Comparison of ENCODE assay signal across 20 cellular contexts in the genomic region with DNA sequence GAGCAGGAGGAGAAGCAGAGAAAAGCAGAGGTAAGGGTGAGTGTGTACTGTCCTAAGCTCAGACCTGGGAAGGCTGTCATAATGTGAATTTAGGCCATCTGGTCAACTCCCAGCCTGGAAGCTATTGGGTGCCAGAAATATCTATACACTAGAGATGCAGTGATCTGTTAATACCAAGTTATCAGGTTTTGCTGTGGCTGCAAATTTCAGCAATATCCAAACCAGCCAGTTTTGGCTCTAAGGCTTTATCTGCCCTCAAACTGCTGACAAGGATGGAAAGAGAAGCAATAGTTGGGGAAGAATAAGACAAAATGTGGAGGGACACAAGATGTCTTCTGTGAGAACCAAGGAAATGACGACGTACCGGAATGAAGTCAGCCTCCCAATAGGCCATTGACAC.
DNase-seq lines count a peak whose midpoint lies in the region; ATAC-seq, FAIRE-seq and TF ChIP-seq lines count a peak whose summit lies in the region.
"Had no signal": no experiment of that assay in that cellular context is flagged by ENCODE, and none has a peak within 500 bp of the region (broad histone marks: within the 10 kb centered on the region; RNA-seq: fewer than 3 reads in every experiment).

No MANE protein-coding gene starts in this region.

- H3K27me3 ChIP-seq in endodermal cell (ENCODE audit: control insufficient read depth, insufficient read depth, low read length, poor library complexity, severe bottlenecking): no peaks in the 10 kb centered on the region
- no peaks in the 10 kb centered on the region for H3K27me3 ChIP-seq in trophoblast cell (ENCODE audit: insufficient read depth, low read length)
- H3K27me3 ChIP-seq: BE2C had no signal

- H3K79me2 ChIP-seq in trophoblast cell (ENCODE audit: control insufficient read depth, insufficient read depth, low read length, poor library complexity): no peaks in the 10 kb centered on the region

- no peak overlapping the region for H3K4me3 ChIP-seq in A549
- peak overlapping the region; percentile 73 for H3K4me3 ChIP-seq in endodermal cell (ENCODE audit: low read length)
- no peak overlapping the region for H3K4me3 ChIP-seq in trophoblast cell (ENCODE audit: low read depth, low read length)
- H3K4me3 ChIP-seq: GM12878, GM23338 had no signal

- H3K18ac ChIP-seq in trophoblast cell (ENCODE audit: low read length): no peak overlapping the region

- no peak for ATAC-seq in A549
- no peak for ATAC-seq in natural killer cell
- ATAC-seq: GM12878, GM23338 had no signal

- no peak overlapping the region for H3K27ac ChIP-seq in A549
- H3K27ac ChIP-seq in endodermal cell (ENCODE audit: low read depth, low read length): no peak overlapping the region
- no peak overlapping the region for H3K27ac ChIP-seq in trophoblast cell (ENCODE audit: low read depth, low read length)

- CTCF ChIA-PET in A549 (lab: Yijun Ruan, JAX): interaction anchor here (0.5 to 4.3 kb wide), 8 partner anchors 9 to 98 kb away, joined by 3 to 26 read pairs (median 5); no protein-coding TSS in a partner anchor

- H3K14ac ChIP-seq in trophoblast cell (ENCODE audit: low read length): no peak overlapping the region

- no peak overlapping the region for H4K91ac ChIP-seq in trophoblast cell (ENCODE audit: low read depth, low read length)

- H3K4me3 Mint-ChIP-seq in endodermal cell: no peak overlapping the region
- H3K4me3 Mint-ChIP-seq in natural killer cell: no peak overlapping the region
- H3K4me3 Mint-ChIP-seq: CD4-positive, CD25-positive, alpha-beta regulatory T cell; CD8-positive, alpha-beta memory T cell; GM23338 had no signal

- peaks cover 53% of the 10 kb centered on the region for H3K4me1 Mint-ChIP-seq in endodermal cell
- H3K4me1 Mint-ChIP-seq in natural killer cell: no peaks in the 10 kb centered on the region
- H3K4me1 Mint-ChIP-seq: CD4-positive, CD25-positive, alpha-beta regulatory T cell; CD8-positive, alpha-beta memory T cell had no signal

- FAIRE-seq in A549 (lab: Jason Lieb, UNC): no peak
- FAIRE-seq: GM12878, H54 had no signal

- peaks cover 77% of the 10 kb centered on the region for H3K4me1 ChIP-seq in A549
- peaks cover 10% of the 10 kb centered on the region for H3K4me1 ChIP-seq in endodermal cell (ENCODE audit: control insufficient read depth, insufficient read depth, low read length)
- peaks cover 16 to 21% of the 10 kb centered on the region in 2 experiments for H3K4me1 ChIP-seq in trophoblast cell (ENCODE audit: control insufficient read depth in 1 of 2, insufficient read depth in 2 of 2, low read length in 2 of 2)
- H3K4me1 ChIP-seq: BE2C had no signal

- H2AK5ac ChIP-seq in trophoblast cell (ENCODE audit: low read length): peak overlapping the region; percentile 30

- 95% methylated on average over 3 of the region's 3 CpGs for WGBS in A549 (ENCODE audit: missing lambda C conversion rate)
- 94 to 98% methylated on average over 3 of the region's 3 CpGs for WGBS in endodermal cell (ENCODE audit: insufficient coverage in 1 of 2, insufficient read length in 1 of 2), 2 experiments
- WGBS in trophoblast cell (ENCODE audit: extremely low coverage, insufficient coverage, insufficient read length): no CpG with 5 or more reads among the region's 3 CpGs

- POLR2A ChIA-PET in A549 (lab: Yijun Ruan, JAX): no interaction called here

- H2BK120ac ChIP-seq in trophoblast cell (ENCODE audit: insufficient read depth, low read length, poor library complexity): no peak overlapping the region

- peaks cover 8% of the 10 kb centered on the region for H3K79me1 ChIP-seq in trophoblast cell (ENCODE audit: low read length)

- no peak for TF ChIP-seq CTCF in A549 (IDR thresholded peaks at IDR 0.05)
- TF ChIP-seq CTCF in endodermal cell (conservative IDR thresholded peaks at IDR 0.05): no peak
- no peak for TF ChIP-seq CTCF in natural killer cell (IDR thresholded peaks at IDR 0.05)

- peak overlapping the region; percentile 31 for H2BK12ac ChIP-seq in trophoblast cell (ENCODE audit: low read length)

- intact Hi-C loops in natural killer cell (cut with micrococcal nuclease): no loop called here

- no peak for TF ChIP-seq EP300 in A549 (IDR thresholded peaks at IDR 0.05)

- H4K8ac ChIP-seq in trophoblast cell (ENCODE audit: low read depth, low read length): no peak overlapping the region

- in situ Hi-C loops in G401 (cut with HindIII; ENCODE audit: low sequenced_read_pairs): no loop called here

- H3K9me3 Mint-ChIP-seq in endodermal cell (no peaks in the 10 kb centered on the region), natural killer cell (no peaks in the 10 kb centered on the region)
- H3K9me3 Mint-ChIP-seq: CD4-positive, CD25-positive, alpha-beta regulatory T cell; CD8-positive, alpha-beta memory T cell; GM23338 had no signal

- no peak overlapping the region for H3K9ac ChIP-seq in endodermal cell (ENCODE audit: extremely low read depth, low read length, poor library complexity, severe bottlenecking)
- no peak overlapping the region for H3K9ac ChIP-seq in trophoblast cell (ENCODE audit: low read length)

- H3K4ac ChIP-seq in trophoblast cell (ENCODE audit: low read depth, low read length): no peak overlapping the region

- H3K36me3 ChIP-seq in endodermal cell (ENCODE audit: control insufficient read depth, insufficient read depth, low read length) (peaks cover 54% of the 10 kb centered on the region), trophoblast cell (ENCODE audit: control insufficient read depth in 1 of 2, insufficient read depth in 2 of 2, low read length in 2 of 2) (peaks cover 0 to 2% of the 10 kb centered on the region in 2 experiments)
- H3K36me3 ChIP-seq: BE2C had no signal

- H3K36me3 Mint-ChIP-seq in endodermal cell (ENCODE audit: low read depth): peaks cover 64% of the 10 kb centered on the region
- H3K36me3 Mint-ChIP-seq in natural killer cell: no peaks in the 10 kb centered on the region

- TF ChIP-seq POLR2A in A549 (IDR thresholded peaks at IDR 0.05; ENCODE audit: low read length): no peak

- no peak overlapping the region for H2BK5ac ChIP-seq in trophoblast cell (ENCODE audit: low read depth, low read length, poor library complexity)

- DNase-seq in A549 (ENCODE audit: low read depth in 1 of 2, low spot score in 1 of 2) (no peak), G401 (ENCODE audit: low spot score) (peak; percentile 10), endodermal cell (no peak), trophoblast cell (no peak), natural killer cell (no peak), DMS53 treated with DMSO at 0.1 percent for 48 hours (lab: John Stamatoyannopoulos, UW; ENCODE audit: unreplicated experiment) (no peak), D341Med (ENCODE audit: low spot score) (no peak)
- DNase-seq: ACHN; BE2C; C1 segment of cervical spinal cord; CD4-positive, CD25-positive, alpha-beta regulatory T cell; CD8-positive, alpha-beta memory T cell; COR-L47; DMS153; DMS79 treated with DMSO at 0.1 percent for 48 hours; HCEC 1CT; KBM-7 had no signal

- H4K12ac ChIP-seq in trophoblast cell (ENCODE audit: low read depth, low read length): no peak overlapping the region

- TF ChIP-seq RAD21 in A549 (conservative IDR thresholded peaks at IDR 0.05 in 1 of 2, IDR thresholded peaks at IDR 0.05 in 1 of 2): no peak

- H3K27ac Mint-ChIP-seq in endodermal cell (no peak overlapping the region), natural killer cell (no peak overlapping the region)
- H3K27ac Mint-ChIP-seq: CD4-positive, CD25-positive, alpha-beta regulatory T cell; GM23338 had no signal

- H2AFZ ChIP-seq in trophoblast cell (ENCODE audit: insufficient read depth, low read length, poor library complexity): no peak overlapping the region
- H2AFZ ChIP-seq: GM23338 had no signal

- H3K4me2 ChIP-seq in A549: no peak overlapping the region
- no peak overlapping the region for H3K4me2 ChIP-seq in trophoblast cell (ENCODE audit: low read length)
- H3K4me2 ChIP-seq: GM23338 had no signal

- H3K9me3 ChIP-seq in A549 (no peaks in the 10 kb centered on the region), endodermal cell (ENCODE audit: control insufficient read depth, low read length) (no peaks in the 10 kb centered on the region), trophoblast cell (ENCODE audit: insufficient read depth, low read depth, low read length) (no peaks in the 10 kb centered on the region)
- H3K9me3 ChIP-seq: BE2C had no signal

- no peak overlapping the region for H3K23ac ChIP-seq in trophoblast cell (ENCODE audit: low read length)

- H3K27me3 Mint-ChIP-seq in endodermal cell (ENCODE audit: insufficient read depth) (no peaks in the 10 kb centered on the region), natural killer cell (ENCODE audit: low read depth in 2 of 2) (no peaks in the 10 kb centered on the region)
- H3K27me3 Mint-ChIP-seq: CD4-positive, CD25-positive, alpha-beta regulatory T cell; CD8-positive, alpha-beta memory T cell had no signal

TF ChIP-seq in A549, 52 proteins besides CTCF, POLR2A, EP300 and RAD21:
- TF ChIP-seq RARB (CRISPR knock-in tag; IDR thresholded peaks at IDR 0.05) (no peak), MAFK (IDR thresholded peaks at IDR 0.05; ENCODE audit: partially characterized antibody) (peak; percentile 58)
